In the genomic region with DNA sequence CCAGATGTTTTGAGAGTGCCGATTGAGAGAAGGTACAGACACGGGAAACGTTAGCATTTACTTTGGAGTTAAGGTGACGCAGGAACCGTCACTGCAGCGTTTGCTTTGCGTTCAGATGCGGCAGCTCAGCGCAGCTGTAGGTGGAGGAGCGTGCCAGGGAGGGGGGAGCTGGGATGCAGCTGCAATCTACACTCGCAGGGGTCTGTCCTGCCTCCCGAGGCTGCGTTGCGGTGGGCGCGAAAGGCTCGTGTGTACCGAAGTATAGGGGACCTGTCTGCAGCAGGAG, we compare ENCODE assay signal across 8 cellular contexts. TPM values are rescaled to one million over a fixed set of nuclear protein-coding genes. Genes with fewer than 3 reads are reported as not detected.
DNase-seq lines count a peak whose midpoint lies in the region; ATAC-seq and TF ChIP-seq lines count a peak whose summit lies in the region.

No MANE protein-coding gene starts in this region.

- peak overlapping the region; percentile 75 for H3K27ac ChIP-seq in AG04450 (ENCODE audit: low read depth, low read length)

- ATAC-seq in GM18505 (IDR thresholded peaks at IDR 0.05; ENCODE audit: unreplicated experiment), result peak; percentile 33
- ATAC-seq in HG02973 (IDR thresholded peaks at IDR 0.05; ENCODE audit: unreplicated experiment), result peak; percentile 30

- no peak for TF ChIP-seq CTCF in AG04450 (IDR thresholded peaks at IDR 0.05; ENCODE audit: low read depth, low read length)

- H3K9me3 ChIP-seq in AG04450 (ENCODE audit: control insufficient read depth, insufficient read depth, low read length), result no peaks in the 10 kb centered on the region

- H3K27me3 ChIP-seq in AG04450 (ENCODE audit: control insufficient read depth, insufficient read depth, low read length), result no peaks in the 10 kb centered on the region

- peak overlapping the region; percentile 82 for H3K4me3 ChIP-seq in AG04450 (ENCODE audit: low read depth, low read length)

- DNase-seq in AG04450 (ENCODE audit: low read depth, low spot score) (no peak), NCI-H510A (lab: John Stamatoyannopoulos, UW) (peak; percentile 55), germinal center (ENCODE audit: low spot score) (peak; percentile 71), pons (ENCODE audit: low spot score) (peak; percentile 63), Ammon's horn (ENCODE audit: low spot score) (no peak)
- DNase-seq in activated gamma-delta T cell treated with anti-CD3 and anti-CD28 coated beads, Interleukin-2, amount 50 U/mL, for 16 hours (ENCODE audit: low read depth), result peak; percentile 39

- POLR2A ChIA-PET in AG04450 (lab: Yijun Ruan, JAX), result interaction anchor here (1.2 kb wide), 1 partner anchor 38 kb away, joined by 3 read pairs; no protein-coding TSS in a partner anchor

- CTCF ChIA-PET in AG04450 (lab: Charles Lee), result interaction anchor here (0.9 kb wide), 1 partner anchor 40 kb away, joined by 3 read pairs; no protein-coding TSS in a partner anchor

- no peak for TF ChIP-seq POLR2A in GM18505 (IDR thresholded peaks at IDR 0.05; ENCODE audit: borderline replicate concordance, extremely low read depth, insufficient read depth, insufficient read length)

RNA-seq across cellular contexts. Expression of gene FYTTD1, which starts 0.4 kb away (rescaled TPM):
- polyA plus RNA-seq in AG04450 (2011; rRNA removed), result 55.8 and 65.5 TPM in 2 replicates
- 28.6 and 44.8 TPM in 2 replicates for polyA minus RNA-seq in AG04450 (2011; rRNA and poly(A)+ RNA removed)

RNA-seq across cellular contexts. Expression of gene RUBCN, which starts 12.6 kb away (rescaled TPM):
- polyA plus RNA-seq in AG04450 (2011; rRNA removed), result 8.8 and 9.4 TPM in 2 replicates
- polyA minus RNA-seq in AG04450 (2011; rRNA and poly(A)+ RNA removed), result 19.7 and 20.0 TPM in 2 replicates

RNA-seq across cellular contexts. Expression of gene LRCH3, which starts 41.8 kb away (rescaled TPM):
- polyA plus RNA-seq in AG04450 (2011; rRNA removed), result 113 and 127 TPM in 2 replicates
- polyA minus RNA-seq in AG04450 (2011; rRNA and poly(A)+ RNA removed), result 146 and 156 TPM in 2 replicates

Comparison
In these comparisons a context has a peak if more than half of its experiments do, and no peak if none do; other contexts are left out.
1. DNase-seq: peak in NCI-H510A (single experiment), activated gamma-delta T cell treated with anti-CD3 and anti-CD28 coated beads, Interleukin-2, amount 50 U/mL, for 16 hours (single experiment), germinal center (single experiment) and pons (single experiment); none in AG04450 (single experiment) and Ammon's horn (single experiment).